8 cellular contexts compared by ENCODE assay signal in genomic region chr15:78508272-78508671, GRCh38. TPM values are rescaled to one million over a fixed set of nuclear protein-coding genes. Genes with fewer than 3 reads are reported as not detected.
DNase-seq lines count a peak whose midpoint lies in the region; ATAC-seq and TF ChIP-seq lines count a peak whose summit lies in the region.

No MANE protein-coding gene starts in this region.

- H3K36me3 ChIP-seq in breast epithelium, result no peaks in the 10 kb centered on the region
- peaks cover 3% of the 10 kb centered on the region for H3K36me3 ChIP-seq in mucosa of descending colon (ENCODE audit: low read depth)

- H3K27me3 ChIP-seq in breast epithelium, result no peaks in the 10 kb centered on the region

- no peak for DNase-seq in stimulated activated naive CD8-positive, alpha-beta T cell treated with anti-CD3 and anti-CD28 coated beads, Interleukin-15, Interleukin-2, amounts not matched to agents 100 U/mL and 50 U/mL, for 24 hours
- DNase-seq in breast epithelium (ENCODE audit: low spot score in 2 of 2) (no peak), mucosa of descending colon (peak in 1 of 3 donors; percentile 37), NCI-H2171 (lab: John Stamatoyannopoulos, UW) (no peak), putamen (ENCODE audit: low spot score) (no peak)

- peak overlapping the region; percentile 90 for H3K4me3 Mint-ChIP-seq in stimulated activated naive CD8-positive, alpha-beta T cell treated with anti-CD3 and anti-CD28 coated beads, Interleukin-15, Interleukin-2, amounts not matched to agents 100 ng/mL and 50 ng/mL, for 24 hours

- H3K4me3 ChIP-seq in breast epithelium, result peak overlapping the region; percentile 73 to 91 (median 84)
- no peak overlapping the region for H3K4me3 ChIP-seq in mucosa of descending colon

- H3K36me3 Mint-ChIP-seq in stimulated activated naive CD8-positive, alpha-beta T cell treated with anti-CD3 and anti-CD28 coated beads, Interleukin-15, Interleukin-2, amounts not matched to agents 100 ng/mL and 50 ng/mL, for 24 hours (ENCODE audit: low read depth), result no peaks in the 10 kb centered on the region

- no peaks in the 10 kb centered on the region for H3K4me1 ChIP-seq in breast epithelium
- H3K4me1 ChIP-seq in mucosa of descending colon (ENCODE audit: low read depth), result peaks cover 8% of the 10 kb centered on the region

- H3K9me3 ChIP-seq in breast epithelium, result no peaks in the 10 kb centered on the region
- no peaks in the 10 kb centered on the region for H3K9me3 ChIP-seq in mucosa of descending colon

- H3K27ac ChIP-seq in breast epithelium, result peak overlapping the region in 1 of 2 donors; percentile 75

- H3K27ac Mint-ChIP-seq in stimulated activated naive CD8-positive, alpha-beta T cell treated with anti-CD3 and anti-CD28 coated beads, Interleukin-15, Interleukin-2, amounts not matched to agents 100 ng/mL and 50 ng/mL, for 24 hours, result no peak overlapping the region

- TF ChIP-seq POLR2A in breast epithelium (IDR thresholded peaks at IDR 0.05), result no peak

- TF ChIP-seq CTCF in breast epithelium (IDR thresholded peaks at IDR 0.05), result no peak
- no peak for TF ChIP-seq CTCF in mucosa of descending colon (IDR thresholded peaks at IDR 0.05)

- no peak for ATAC-seq in stimulated activated naive CD8-positive, alpha-beta T cell treated with anti-CD3 and anti-CD28 coated beads, Interleukin-15, Interleukin-2, amounts not matched to agents 100 U/mL and 50 U/mL, for 24 hours
- ATAC-seq in mucosa of descending colon, result peak; percentile 6
- ATAC-seq in HG02885 (IDR thresholded peaks at IDR 0.05; ENCODE audit: poor library complexity, unreplicated experiment), result no peak
- ATAC-seq in HG03469 (IDR thresholded peaks at IDR 0.05; ENCODE audit: unreplicated experiment), result no peak

- H3K4me1 Mint-ChIP-seq in stimulated activated naive CD8-positive, alpha-beta T cell treated with anti-CD3 and anti-CD28 coated beads, Interleukin-15, Interleukin-2, amounts not matched to agents 100 ng/mL and 50 ng/mL, for 24 hours (ENCODE audit: low read depth), result peaks cover 20% of the 10 kb centered on the region

- peaks cover 5% of the 10 kb centered on the region for H3K27me3 Mint-ChIP-seq in stimulated activated naive CD8-positive, alpha-beta T cell treated with anti-CD3 and anti-CD28 coated beads, Interleukin-15, Interleukin-2, amounts not matched to agents 100 ng/mL and 50 ng/mL, for 24 hours

- intact Hi-C loops in breast epithelium (cut with DNase I; ENCODE audit: low total_unique reads) (no loop called here), mucosa of descending colon (cut with DNase I, micrococcal nuclease) (no loop called here)

- no peaks in the 10 kb centered on the region for H3K9me3 Mint-ChIP-seq in stimulated activated naive CD8-positive, alpha-beta T cell treated with anti-CD3 and anti-CD28 coated beads, Interleukin-15, Interleukin-2, amounts not matched to agents 100 ng/mL and 50 ng/mL, for 24 hours

RNA-seq across cellular contexts. Expression of gene HYKK, which starts 0.9 kb away (rescaled TPM):
- total RNA-seq in breast epithelium (10 to 100 TPM in 2 of 3 donors, 1 to 10 TPM in 1; 8.6 to 14.7 (median 10.9) TPM), mucosa of descending colon (1 to 10 TPM; 5.7 to 7.8 (median 6.8) TPM)

RNA-seq across cellular contexts. Expression of gene PSMA4, which starts 32.0 kb away (rescaled TPM):
- total RNA-seq in breast epithelium (100 to 1,000 TPM; 102 to 139 (median 138) TPM), mucosa of descending colon (100 to 1,000 TPM; 108 to 173 (median 133) TPM)

RNA-seq across cellular contexts. Expression of gene CHRNA5, which starts 57.0 kb away (rescaled TPM):
- total RNA-seq in breast epithelium (1 to 10 TPM; 1.4 to 4.3 (median 3.1) TPM), mucosa of descending colon (1 to 10 TPM; 2.5 to 4.0 (median 3.1) TPM)
